Comparison of ENCODE assay signal across 1 cellular context in the genomic region with DNA sequence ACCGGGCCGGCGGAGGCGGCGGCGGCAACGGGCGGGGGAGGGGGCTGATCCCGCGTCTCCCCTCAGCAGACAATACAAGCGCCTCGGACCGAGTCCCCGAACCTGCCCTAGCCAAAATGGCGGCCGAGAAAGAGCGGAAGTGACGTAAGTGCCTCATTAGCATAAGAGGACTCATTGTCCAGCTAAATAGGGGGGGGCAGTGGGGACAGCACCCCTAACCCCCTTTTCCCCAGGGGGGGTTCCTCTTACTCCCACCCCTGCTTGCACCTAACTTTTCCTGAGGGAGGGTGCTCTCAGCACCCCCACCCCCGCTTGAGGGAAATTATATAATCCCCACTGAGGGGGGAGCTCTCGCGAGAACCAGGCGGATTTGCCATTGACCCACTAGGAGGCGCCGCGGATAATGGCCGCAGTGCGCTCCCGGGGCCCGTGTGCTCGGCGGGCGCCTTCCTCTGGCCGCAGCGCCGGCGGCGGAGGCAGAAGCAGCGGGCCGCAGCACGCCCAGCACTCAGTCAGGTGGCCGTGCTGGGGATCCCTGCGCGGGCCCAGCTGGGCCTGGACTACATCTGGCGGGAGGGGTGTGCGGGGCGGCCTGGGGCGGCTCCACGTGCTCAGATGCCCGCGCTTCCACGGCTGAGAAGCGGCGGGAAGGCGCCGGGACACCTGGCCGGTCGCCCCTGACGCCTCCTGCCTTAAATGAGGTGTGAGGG.
TF ChIP-seq lines count a peak whose summit lies in the region.

A gene (minus strand): TSS at position 132 of the 710 bp plus-strand sequence. CDS start 27,441 bp downstream, outside the sequence.

TF ChIP-seq in GM12878, 131 proteins besides CTCF, POLR2A, EP300 and RAD21 (continued from another document):
- TF ChIP-seq, protein P1, sequence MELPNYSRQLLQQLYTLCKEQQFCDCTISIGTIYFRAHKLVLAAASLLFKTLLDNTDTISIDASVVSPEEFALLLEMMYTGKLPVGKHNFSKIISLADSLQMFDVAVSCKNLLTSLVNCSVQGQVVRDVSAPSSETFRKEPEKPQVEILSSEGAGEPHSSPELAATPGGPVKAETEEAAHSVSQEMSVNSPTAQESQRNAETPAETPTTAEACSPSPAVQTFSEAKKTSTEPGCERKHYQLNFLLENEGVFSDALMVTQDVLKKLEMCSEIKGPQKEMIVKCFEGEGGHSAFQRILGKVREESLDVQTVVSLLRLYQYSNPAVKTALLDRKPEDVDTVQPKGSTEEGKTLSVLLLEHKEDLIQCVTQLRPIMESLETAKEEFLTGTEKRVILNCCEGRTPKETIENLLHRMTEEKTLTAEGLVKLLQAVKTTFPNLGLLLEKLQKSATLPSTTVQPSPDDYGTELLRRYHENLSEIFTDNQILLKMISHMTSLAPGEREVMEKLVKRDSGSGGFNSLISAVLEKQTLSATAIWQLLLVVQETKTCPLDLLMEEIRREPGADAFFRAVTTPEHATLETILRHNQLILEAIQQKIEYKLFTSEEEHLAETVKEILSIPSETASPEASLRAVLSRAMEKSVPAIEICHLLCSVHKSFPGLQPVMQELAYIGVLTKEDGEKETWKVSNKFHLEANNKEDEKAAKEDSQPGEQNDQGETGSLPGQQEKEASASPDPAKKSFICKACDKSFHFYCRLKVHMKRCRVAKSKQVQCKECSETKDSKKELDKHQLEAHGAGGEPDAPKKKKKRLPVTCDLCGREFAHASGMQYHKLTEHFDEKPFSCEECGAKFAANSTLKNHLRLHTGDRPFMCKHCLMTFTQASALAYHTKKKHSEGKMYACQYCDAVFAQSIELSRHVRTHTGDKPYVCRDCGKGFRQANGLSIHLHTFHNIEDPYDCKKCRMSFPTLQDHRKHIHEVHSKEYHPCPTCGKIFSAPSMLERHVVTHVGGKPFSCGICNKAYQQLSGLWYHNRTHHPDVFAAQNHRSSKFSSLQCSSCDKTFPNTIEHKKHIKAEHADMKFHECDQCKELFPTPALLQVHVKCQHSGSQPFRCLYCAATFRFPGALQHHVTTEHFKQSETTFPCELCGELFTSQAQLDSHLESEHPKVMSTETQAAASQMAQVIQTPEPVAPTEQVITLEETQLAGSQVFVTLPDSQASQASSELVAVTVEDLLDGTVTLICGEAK (IDR thresholded peaks at IDR 0.05; ENCODE audit: borderline replicate concordance) = peak; percentile 74; the same call in 1 of the 2 replicates
- TF ChIP-seq NR2C1 (IDR thresholded peaks at IDR 0.05) = no peak
- peak; percentile 65 for TF ChIP-seq RELA (IDR thresholded peaks at IDR 0.05; ENCODE audit: borderline replicate concordance, partially characterized antibody)
- TF ChIP-seq, protein P2, sequence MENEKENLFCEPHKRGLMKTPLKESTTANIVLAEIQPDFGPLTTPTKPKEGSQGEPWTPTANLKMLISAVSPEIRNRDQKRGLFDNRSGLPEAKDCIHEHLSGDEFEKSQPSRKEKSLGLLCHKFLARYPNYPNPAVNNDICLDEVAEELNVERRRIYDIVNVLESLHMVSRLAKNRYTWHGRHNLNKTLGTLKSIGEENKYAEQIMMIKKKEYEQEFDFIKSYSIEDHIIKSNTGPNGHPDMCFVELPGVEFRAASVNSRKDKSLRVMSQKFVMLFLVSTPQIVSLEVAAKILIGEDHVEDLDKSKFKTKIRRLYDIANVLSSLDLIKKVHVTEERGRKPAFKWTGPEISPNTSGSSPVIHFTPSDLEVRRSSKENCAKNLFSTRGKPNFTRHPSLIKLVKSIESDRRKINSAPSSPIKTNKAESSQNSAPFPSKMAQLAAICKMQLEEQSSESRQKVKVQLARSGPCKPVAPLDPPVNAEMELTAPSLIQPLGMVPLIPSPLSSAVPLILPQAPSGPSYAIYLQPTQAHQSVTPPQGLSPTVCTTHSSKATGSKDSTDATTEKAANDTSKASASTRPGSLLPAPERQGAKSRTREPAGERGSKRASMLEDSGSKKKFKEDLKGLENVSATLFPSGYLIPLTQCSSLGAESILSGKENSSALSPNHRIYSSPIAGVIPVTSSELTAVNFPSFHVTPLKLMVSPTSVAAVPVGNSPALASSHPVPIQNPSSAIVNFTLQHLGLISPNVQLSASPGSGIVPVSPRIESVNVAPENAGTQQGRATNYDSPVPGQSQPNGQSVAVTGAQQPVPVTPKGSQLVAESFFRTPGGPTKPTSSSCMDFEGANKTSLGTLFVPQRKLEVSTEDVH (IDR thresholded peaks at IDR 0.05; ENCODE audit: low read depth, partially characterized antibody) = no peak
- TF ChIP-seq, protein P3, sequence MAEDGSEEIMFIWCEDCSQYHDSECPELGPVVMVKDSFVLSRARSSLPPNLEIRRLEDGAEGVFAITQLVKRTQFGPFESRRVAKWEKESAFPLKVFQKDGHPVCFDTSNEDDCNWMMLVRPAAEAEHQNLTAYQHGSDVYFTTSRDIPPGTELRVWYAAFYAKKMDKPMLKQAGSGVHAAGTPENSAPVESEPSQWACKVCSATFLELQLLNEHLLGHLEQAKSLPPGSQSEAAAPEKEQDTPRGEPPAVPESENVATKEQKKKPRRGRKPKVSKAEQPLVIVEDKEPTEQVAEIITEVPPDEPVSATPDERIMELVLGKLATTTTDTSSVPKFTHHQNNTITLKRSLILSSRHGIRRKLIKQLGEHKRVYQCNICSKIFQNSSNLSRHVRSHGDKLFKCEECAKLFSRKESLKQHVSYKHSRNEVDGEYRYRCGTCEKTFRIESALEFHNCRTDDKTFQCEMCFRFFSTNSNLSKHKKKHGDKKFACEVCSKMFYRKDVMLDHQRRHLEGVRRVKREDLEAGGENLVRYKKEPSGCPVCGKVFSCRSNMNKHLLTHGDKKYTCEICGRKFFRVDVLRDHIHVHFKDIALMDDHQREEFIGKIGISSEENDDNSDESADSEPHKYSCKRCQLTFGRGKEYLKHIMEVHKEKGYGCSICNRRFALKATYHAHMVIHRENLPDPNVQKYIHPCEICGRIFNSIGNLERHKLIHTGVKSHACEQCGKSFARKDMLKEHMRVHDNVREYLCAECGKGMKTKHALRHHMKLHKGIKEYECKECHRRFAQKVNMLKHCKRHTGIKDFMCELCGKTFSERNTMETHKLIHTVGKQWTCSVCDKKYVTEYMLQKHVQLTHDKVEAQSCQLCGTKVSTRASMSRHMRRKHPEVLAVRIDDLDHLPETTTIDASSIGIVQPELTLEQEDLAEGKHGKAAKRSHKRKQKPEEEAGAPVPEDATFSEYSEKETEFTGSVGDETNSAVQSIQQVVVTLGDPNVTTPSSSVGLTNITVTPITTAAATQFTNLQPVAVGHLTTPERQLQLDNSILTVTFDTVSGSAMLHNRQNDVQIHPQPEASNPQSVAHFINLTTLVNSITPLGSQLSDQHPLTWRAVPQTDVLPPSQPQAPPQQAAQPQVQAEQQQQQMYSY (CRISPR knock-in tag; IDR thresholded peaks at IDR 0.05) = no peak
- peak in 1 of 2 experiments; percentile 49; a peak in 1 of 4 replicates for TF ChIP-seq SRF (IDR thresholded peaks at IDR 0.05; ENCODE audit: low read depth in 2 of 2, low read length in 2 of 2)
- peak; percentile 28 for TF ChIP-seq SP1 (IDR thresholded peaks at IDR 0.05; ENCODE audit: low read depth, low read length)
- TF ChIP-seq NFXL1 (IDR thresholded peaks at IDR 0.05; ENCODE audit: borderline replicate concordance) = no peak
- peak; percentile 99 for TF ChIP-seq CHD2 (IDR thresholded peaks at IDR 0.05; ENCODE audit: borderline replicate concordance, low read depth, low read length)
- TF ChIP-seq, protein P4, sequence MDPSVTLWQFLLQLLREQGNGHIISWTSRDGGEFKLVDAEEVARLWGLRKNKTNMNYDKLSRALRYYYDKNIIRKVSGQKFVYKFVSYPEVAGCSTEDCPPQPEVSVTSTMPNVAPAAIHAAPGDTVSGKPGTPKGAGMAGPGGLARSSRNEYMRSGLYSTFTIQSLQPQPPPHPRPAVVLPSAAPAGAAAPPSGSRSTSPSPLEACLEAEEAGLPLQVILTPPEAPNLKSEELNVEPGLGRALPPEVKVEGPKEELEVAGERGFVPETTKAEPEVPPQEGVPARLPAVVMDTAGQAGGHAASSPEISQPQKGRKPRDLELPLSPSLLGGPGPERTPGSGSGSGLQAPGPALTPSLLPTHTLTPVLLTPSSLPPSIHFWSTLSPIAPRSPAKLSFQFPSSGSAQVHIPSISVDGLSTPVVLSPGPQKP (IDR thresholded peaks at IDR 0.05; ENCODE audit: low read depth, low read length) = peak; percentile 79
TF ChIP-seq in GM12878: peak in this region for 87.
